ENCODE assay signal across 26 cellular contexts in the genomic region with DNA sequence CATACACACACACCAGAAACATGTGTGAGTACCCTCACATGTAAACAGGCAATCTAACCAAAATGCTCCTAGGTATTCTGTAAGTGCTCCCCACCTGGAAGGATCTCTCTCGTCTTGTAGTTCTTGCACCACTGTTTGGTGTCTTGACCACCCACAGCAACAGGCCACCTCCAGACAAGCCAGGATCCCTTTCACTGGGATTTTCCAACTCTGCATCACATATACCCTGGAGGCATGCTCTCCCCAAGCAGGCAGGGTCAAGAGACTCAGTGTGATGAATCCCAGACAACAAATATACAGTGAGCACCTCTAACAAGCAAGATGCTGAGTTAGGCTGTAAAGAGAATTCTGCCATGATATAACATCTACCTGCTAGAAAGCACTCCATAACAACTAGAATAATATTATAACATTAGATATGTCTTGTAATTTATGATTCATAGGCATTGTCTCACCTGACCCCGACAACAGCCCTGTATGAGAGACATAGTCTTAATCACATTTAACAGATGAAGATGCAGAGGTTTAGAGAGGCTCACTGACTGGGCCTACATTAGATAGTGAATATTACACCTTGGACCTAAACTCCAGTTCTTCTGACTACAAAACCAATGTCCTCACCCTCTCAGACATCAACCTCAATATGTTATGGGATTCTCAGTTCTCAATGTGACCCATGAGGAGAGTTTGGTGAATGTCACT.
DNase-seq lines count a peak whose midpoint lies in the region; ATAC-seq, FAIRE-seq and TF ChIP-seq lines count a peak whose summit lies in the region.
"Had no signal": no experiment of that assay in that cellular context is flagged by ENCODE, and none has a peak within 500 bp of the region (broad histone marks: within the 10 kb centered on the region; RNA-seq: fewer than 3 reads in every experiment).

No MANE protein-coding gene starts in this region.

- no peak for TF ChIP-seq CTCF in bronchial epithelial cell (IDR thresholded peaks at IDR 0.05; ENCODE audit: insufficient read depth, low read length, severe bottlenecking)
- TF ChIP-seq CTCF in natural killer cell (IDR thresholded peaks at IDR 0.05) = no peak

- H3K4me1 Mint-ChIP-seq in activated CD4-positive, alpha-beta T cell treated with anti-CD3 and anti-CD28 coated beads, Interleukin-2, amount 10 ng/mL, durations not matched to agents 24 days and 14 days = peaks cover 27% of the 10 kb centered on the region
- H3K4me1 Mint-ChIP-seq in natural killer cell = peaks cover 32 to 36% of the 10 kb centered on the region in 2 donors
- H3K4me1 Mint-ChIP-seq: endodermal cell, mesothelial cell of epicardium had no signal

- H3K27ac Mint-ChIP-seq in activated CD4-positive, alpha-beta T cell treated with anti-CD3 and anti-CD28 coated beads, Interleukin-2, amount 10 ng/mL, durations not matched to agents 24 days and 14 days = peak overlapping the region; percentile 84
- peak overlapping the region; percentile 75 to 79 for H3K27ac Mint-ChIP-seq in natural killer cell
- H3K27ac Mint-ChIP-seq: activated CD4-positive, alpha-beta T cell treated with anti-CD3 and anti-CD28 coated beads for 36 hours; CD4-positive, alpha-beta T cell; endodermal cell; mesothelial cell of epicardium had no signal

- peaks cover 13% of the 10 kb centered on the region for H3K36me3 Mint-ChIP-seq in activated CD4-positive, alpha-beta T cell treated with anti-CD3 and anti-CD28 coated beads, Interleukin-2, amount 10 ng/mL, durations not matched to agents 24 days and 14 days (ENCODE audit: low read depth)
- H3K36me3 Mint-ChIP-seq in natural killer cell = peaks cover 7% of the 10 kb centered on the region
- H3K36me3 Mint-ChIP-seq: mesothelial cell of epicardium had no signal

- H3K27me3 Mint-ChIP-seq in activated CD4-positive, alpha-beta T cell treated with anti-CD3 and anti-CD28 coated beads, Interleukin-2, amount 10 ng/mL, durations not matched to agents 24 days and 14 days = no peaks in the 10 kb centered on the region
- H3K27me3 Mint-ChIP-seq in natural killer cell (ENCODE audit: low read depth in 2 of 2) = no peaks in the 10 kb centered on the region
- H3K27me3 Mint-ChIP-seq: activated CD4-positive, alpha-beta T cell treated with anti-CD3 and anti-CD28 coated beads for 36 hours; CD4-positive, alpha-beta T cell; naive B cell; stimulated activated naive CD8-positive, alpha-beta T cell treated with anti-CD3 and anti-CD28 coated beads, Interleukin-15, Interleukin-2, amounts not matched to agents 100 ng/mL and 50 ng/mL, for 24 hours had no signal

- no peak overlapping the region for H3K4me3 Mint-ChIP-seq in activated CD4-positive, alpha-beta T cell treated with anti-CD3 and anti-CD28 coated beads, Interleukin-2, amount 10 ng/mL, durations not matched to agents 24 days and 14 days
- peak overlapping the region; percentile 59 for H3K4me3 Mint-ChIP-seq in natural killer cell
- H3K4me3 Mint-ChIP-seq: activated CD4-positive, alpha-beta T cell treated with anti-CD3 and anti-CD28 coated beads for 36 hours; CD4-positive, alpha-beta T cell; endodermal cell; mesothelial cell of epicardium; naive B cell; stimulated activated naive CD8-positive, alpha-beta T cell treated with anti-CD3 and anti-CD28 coated beads, Interleukin-15, Interleukin-2, amounts not matched to agents 100 ng/mL and 50 ng/mL, for 24 hours had no signal

- no peak for DNase-seq in activated CD4-positive, alpha-beta T cell treated with anti-CD3 and anti-CD28 coated beads, Interleukin-2, amount 10 ng/mL, durations not matched to agents 24 days and 14 days
- no peak for DNase-seq in activated CD4-positive, alpha-beta T cell treated with anti-CD3 and anti-CD28 coated beads for 48 hours
- DNase-seq in ELF-1 (ENCODE audit: low read depth, low spot score) = peak; percentile 59
- DNase-seq in bronchial epithelial cell (ENCODE audit: low read depth) = peak; percentile 69
- no peak for DNase-seq in natural killer cell
- DNase-seq: activated CD4-positive, alpha-beta T cell treated with anti-CD3 and anti-CD28 coated beads for 36 hours; activated CD8-positive, alpha-beta memory T cell treated with anti-CD3 and anti-CD28 coated beads, Interleukin-2, amount 50 U/mL, for 48 hours; caudate nucleus; CD4-positive, alpha-beta T cell; endodermal cell; H7; hippocampal formation; Kasumi-1; left lung; naive B cell; NCI-H446; NCI-H82; thyroid gland had no signal

- H3K9me3 Mint-ChIP-seq in activated CD4-positive, alpha-beta T cell treated with anti-CD3 and anti-CD28 coated beads, Interleukin-2, amount 10 ng/mL, durations not matched to agents 24 days and 14 days = peaks cover 20% of the 10 kb centered on the region
- H3K9me3 Mint-ChIP-seq in natural killer cell = peaks cover 0 to 3% of the 10 kb centered on the region in 2 donors

- no peaks in the 10 kb centered on the region for H3K36me3 ChIP-seq in bronchial epithelial cell (ENCODE audit: control insufficient read depth, insufficient read depth, low read length)
- H3K36me3 ChIP-seq: gastroesophageal sphincter, left lung, thyroid gland had no signal

- ATAC-seq in natural killer cell (peak in 2 of 3 donors; percentile 25 to 62), HG02884 (IDR thresholded peaks at IDR 0.05; ENCODE audit: unreplicated experiment) (no peak), GM18873 (IDR thresholded peaks at IDR 0.05; ENCODE audit: low FRiP score, unreplicated experiment) (no peak), HG02763 (IDR thresholded peaks at IDR 0.05; ENCODE audit: unreplicated experiment) (no peak)
- ATAC-seq: gastroesophageal sphincter, left lung had no signal

- intact Hi-C loops in activated CD4-positive, alpha-beta T cell treated with anti-CD3 and anti-CD28 coated beads, Interleukin-2, amount 10 ng/mL, durations not matched to agents 24 days and 14 days (cut with micrococcal nuclease) = no loop called here
- intact Hi-C loops in natural killer cell (cut with micrococcal nuclease) = no loop called here

- peak; percentile 55 for FAIRE-seq in bronchial epithelial cell (lab: Jason Lieb, UNC)
- FAIRE-seq: astrocyte had no signal

- no peak overlapping the region for H3K4me3 ChIP-seq in bronchial epithelial cell (ENCODE audit: low read depth, low read length)
- H3K4me3 ChIP-seq: gastroesophageal sphincter, left lung, SK-N-MC, thyroid gland had no signal

- H3K27me3 ChIP-seq in bronchial epithelial cell (ENCODE audit: control insufficient read depth, insufficient read depth, low read length) = no peaks in the 10 kb centered on the region
- H3K27me3 ChIP-seq: gastroesophageal sphincter, left lung, thyroid gland had no signal

Comparison
In these comparisons a context has a peak if more than half of its experiments do, and no peak if none do; other contexts are left out.
1. DNase-seq: peak in ELF-1 (single experiment) and bronchial epithelial cell (single experiment); none in activated CD4-positive, alpha-beta T cell treated with anti-CD3 and anti-CD28 coated beads, Interleukin-2, amount 10 ng/mL, durations not matched to agents 24 days and 14 days (single experiment), activated CD4-positive, alpha-beta T cell treated with anti-CD3 and anti-CD28 coated beads for 48 hours (single experiment) and natural killer cell (single experiment).
2. ATAC-seq: peak in natural killer cell (2 of 3); none in HG02884 (single experiment), GM18873 (single experiment) and HG02763 (single experiment).